8 cellular contexts compared by ENCODE assay signal in the genomic region with DNA sequence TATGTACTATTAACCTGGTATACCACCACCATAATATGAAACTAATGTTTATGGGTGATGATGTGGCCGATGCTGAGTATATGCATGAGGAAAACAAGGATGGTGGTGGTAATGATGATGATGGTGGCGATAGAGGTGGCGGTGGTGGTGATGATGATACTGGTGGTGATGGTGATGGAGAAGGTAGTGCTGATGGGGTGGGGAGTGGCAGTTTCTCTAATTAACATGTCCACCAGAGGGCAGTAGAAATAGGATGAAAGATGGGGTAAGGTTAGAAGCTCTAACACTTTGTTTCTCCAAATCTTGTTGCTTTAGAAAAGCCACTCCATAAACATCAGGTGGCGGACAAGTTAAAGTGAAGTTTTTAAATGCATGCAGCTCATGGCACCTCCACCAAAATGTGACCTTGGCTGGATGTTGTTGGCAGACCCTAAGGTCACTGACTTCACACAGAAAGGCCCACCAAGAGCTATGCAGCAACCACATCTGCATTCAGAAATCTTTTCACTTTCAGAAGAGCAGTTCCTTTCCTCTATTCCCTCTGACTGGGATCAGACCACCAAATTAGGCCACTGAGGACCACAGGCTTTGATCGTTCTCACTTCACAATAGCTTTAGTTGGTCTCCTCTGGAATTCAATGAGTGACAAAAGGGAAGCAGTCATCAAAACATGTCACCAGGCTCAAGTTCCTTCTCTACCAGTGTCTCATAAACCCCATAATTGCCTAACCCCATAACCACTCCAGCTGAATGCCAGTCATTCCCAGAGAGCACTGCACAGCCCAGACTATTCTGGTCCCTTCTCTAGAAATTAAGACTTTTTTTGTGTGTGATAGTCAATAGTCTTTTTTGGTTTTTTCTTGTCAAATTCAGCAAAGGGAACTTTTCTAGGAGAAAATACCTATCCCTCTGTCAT. TPM values are rescaled to one million over a fixed set of nuclear protein-coding genes. Genes with fewer than 3 reads are reported as not detected.
DNase-seq lines count a peak whose midpoint lies in the region; ATAC-seq and TF ChIP-seq lines count a peak whose summit lies in the region.

No MANE protein-coding gene starts in this region.

- H3K9me3 ChIP-seq in H9 (ENCODE audit: control insufficient read depth, low read depth, low read length) (no peaks in the 10 kb centered on the region), ovary (peaks cover 0 to 3% of the 10 kb centered on the region in 2 donors)

- no peak for TF ChIP-seq EP300 in ovary (IDR thresholded peaks at IDR 0.05)

- WGBS in H9 (ENCODE audit: extremely low coverage, insufficient read length, low lambda C conversion rate) = no CpG with 5 or more reads among the region's 5 CpGs
- 83 to 85% (median 83%) methylated on average over 5 of the region's 5 CpGs for WGBS in ovary, 3 donors

- H3K27ac ChIP-seq in H9 (ENCODE audit: insufficient read length, low read depth, low read length) (no peak overlapping the region), ovary (no peak overlapping the region)

- no peak overlapping the region for H2BK120ac ChIP-seq in H9 (ENCODE audit: low read depth, low read length, poor library complexity, severe bottlenecking)

- peak; percentile 72 for ATAC-seq in activated CD4-positive, alpha-beta T cell treated with anti-CD3 and anti-CD28 coated beads for 36 hours

- no peak overlapping the region for H3K9ac ChIP-seq in H9 (ENCODE audit: extremely low read depth, insufficient read length, low read length)

- no peak for TF ChIP-seq POLR2A in ovary (IDR thresholded peaks at IDR 0.05)

- no peaks in the 10 kb centered on the region for H3K36me3 ChIP-seq in ovary

- no peaks in the 10 kb centered on the region for H3K36me3 Mint-ChIP-seq in activated CD4-positive, alpha-beta T cell treated with anti-CD3 and anti-CD28 coated beads for 36 hours (ENCODE audit: low read depth)
- H3K36me3 Mint-ChIP-seq in H9 (ENCODE audit: insufficient read depth in 1 of 3, low read depth in 3 of 3) (no peaks in the 10 kb centered on the region), chondrocyte (ENCODE audit: low read depth) (no peaks in the 10 kb centered on the region), nephron (ENCODE audit: low read depth) (no peaks in the 10 kb centered on the region)
- no peaks in the 10 kb centered on the region for H3K36me3 Mint-ChIP-seq in activated CD4-positive, alpha-beta memory T cell treated with anti-CD3 and anti-CD28 coated beads, Interleukin-2, amount 10 ng/mL, durations not matched to agents 7 days and 5 days (ENCODE audit: low read depth)

- CTCF ChIA-PET in activated CD4-positive, alpha-beta T cell treated with anti-CD3 and anti-CD28 coated beads for 36 hours (lab: Charles Lee) = interaction anchor here (0.7 to 4.8 kb wide), 9 partner anchors 8 to 138 kb away, joined by 3 to 30 read pairs (median 6); no protein-coding TSS in a partner anchor
- CTCF ChIA-PET in activated CD4-positive, alpha-beta memory T cell treated with anti-CD3 and anti-CD28 coated beads, Interleukin-2, amount 10 ng/mL, durations not matched to agents 7 days and 5 days (lab: Charles Lee) = interaction anchor here (0.7 to 6.8 kb wide), 11 partner anchors 9 to 114 kb away, joined by 3 to 57 read pairs (median 3); no protein-coding TSS in a partner anchor

- H4K20me1 ChIP-seq in H9 (ENCODE audit: control insufficient read depth, insufficient read depth, insufficient read length) = no peaks in the 10 kb centered on the region

- no peak overlapping the region for H3K4me3 Mint-ChIP-seq in activated CD4-positive, alpha-beta T cell treated with anti-CD3 and anti-CD28 coated beads for 36 hours
- H3K4me3 Mint-ChIP-seq in H9 (no peak overlapping the region), chondrocyte (ENCODE audit: unreplicated experiment) (no peak overlapping the region), nephron (no peak overlapping the region)
- no peak overlapping the region for H3K4me3 Mint-ChIP-seq in activated CD4-positive, alpha-beta memory T cell treated with anti-CD3 and anti-CD28 coated beads, Interleukin-2, amount 10 ng/mL, durations not matched to agents 7 days and 5 days

- H2BK20ac ChIP-seq in H9 (ENCODE audit: low read depth, low read length, poor library complexity, severe bottlenecking) = no peak overlapping the region

- H4K8ac ChIP-seq in H9 (replicated peaks; ENCODE audit: insufficient read length, low read depth, low read length) = no peak overlapping the region

- no peaks in the 10 kb centered on the region for H3K9me3 Mint-ChIP-seq in activated CD4-positive, alpha-beta T cell treated with anti-CD3 and anti-CD28 coated beads for 36 hours (ENCODE audit: low read depth)
- H3K9me3 Mint-ChIP-seq in H9 (no peaks in the 10 kb centered on the region), chondrocyte (ENCODE audit: low read depth) (no peaks in the 10 kb centered on the region), nephron (no peaks in the 10 kb centered on the region)
- H3K9me3 Mint-ChIP-seq in activated CD4-positive, alpha-beta memory T cell treated with anti-CD3 and anti-CD28 coated beads, Interleukin-2, amount 10 ng/mL, durations not matched to agents 7 days and 5 days = no peaks in the 10 kb centered on the region

- H2BK5ac ChIP-seq in H9 (ENCODE audit: insufficient read length, low read length) = no peak overlapping the region

- peaks cover 14% of the 10 kb centered on the region for H3K4me1 Mint-ChIP-seq in activated CD4-positive, alpha-beta T cell treated with anti-CD3 and anti-CD28 coated beads for 36 hours
- H3K4me1 Mint-ChIP-seq in H9 (peaks cover 24% of the 10 kb centered on the region in 2 experiments), chondrocyte (ENCODE audit: low read depth) (peaks cover 14% of the 10 kb centered on the region), nephron (peaks cover 10% of the 10 kb centered on the region)
- H3K4me1 Mint-ChIP-seq in activated CD4-positive, alpha-beta memory T cell treated with anti-CD3 and anti-CD28 coated beads, Interleukin-2, amount 10 ng/mL, durations not matched to agents 7 days and 5 days = peaks cover 5% of the 10 kb centered on the region

- no peak overlapping the region for H3K4ac ChIP-seq in H9 (ENCODE audit: low read depth, low read length)

- H3K27ac Mint-ChIP-seq in activated CD4-positive, alpha-beta T cell treated with anti-CD3 and anti-CD28 coated beads for 36 hours = no peak overlapping the region
- H3K27ac Mint-ChIP-seq in H9 (no peak overlapping the region), chondrocyte (ENCODE audit: unreplicated experiment) (no peak overlapping the region), nephron (no peak overlapping the region)
- no peak overlapping the region for H3K27ac Mint-ChIP-seq in activated CD4-positive, alpha-beta memory T cell treated with anti-CD3 and anti-CD28 coated beads, Interleukin-2, amount 10 ng/mL, durations not matched to agents 7 days and 5 days

- no peak overlapping the region for H3K18ac ChIP-seq in H9 (ENCODE audit: insufficient read length, low read depth, low read length)

- H3K27me3 Mint-ChIP-seq in activated CD4-positive, alpha-beta T cell treated with anti-CD3 and anti-CD28 coated beads for 36 hours = peaks cover 44% of the 10 kb centered on the region
- H3K27me3 Mint-ChIP-seq in H9 (ENCODE audit: low read depth) = peaks cover 31% of the 10 kb centered on the region
- H3K27me3 Mint-ChIP-seq in chondrocyte (ENCODE audit: low read depth) = peaks cover 63% of the 10 kb centered on the region
- peaks cover 83% of the 10 kb centered on the region for H3K27me3 Mint-ChIP-seq in nephron (ENCODE audit: low read depth)
- H3K27me3 Mint-ChIP-seq in activated CD4-positive, alpha-beta memory T cell treated with anti-CD3 and anti-CD28 coated beads, Interleukin-2, amount 10 ng/mL, durations not matched to agents 7 days and 5 days = peaks cover 74% of the 10 kb centered on the region

- no peaks in the 10 kb centered on the region for H3K79me2 ChIP-seq in H9 (ENCODE audit: insufficient read depth, low read length)

- no peak overlapping the region for H4K5ac ChIP-seq in H9 (ENCODE audit: insufficient read length, low read depth, low read length)

- intact Hi-C loops in activated CD4-positive, alpha-beta T cell treated with anti-CD3 and anti-CD28 coated beads for 36 hours (cut with DNase I, micrococcal nuclease) = loop anchor here in 1 of 2 experiments (1.0 to 2.0 kb wide), 2 partner anchors 21 to 438 kb away; no protein-coding TSS in a partner anchor
- intact Hi-C loops in ovary (cut with DNase I) = no loop called here

- no peak overlapping the region for H2AK5ac ChIP-seq in H9 (ENCODE audit: insufficient read length, low read length)

- H3K27me3 ChIP-seq in H9 (ENCODE audit: insufficient read depth, low read length) (no peaks in the 10 kb centered on the region), ovary (no peaks in the 10 kb centered on the region)

- TF ChIP-seq CTCF in H9 (conservative IDR thresholded peaks at IDR 0.05) (peak; percentile 76), chondrocyte (IDR thresholded peaks at IDR 0.05) (peak; percentile 78), nephron (IDR thresholded peaks at IDR 0.05; ENCODE audit: unreplicated experiment in 3 of 3) (peak; percentile 27 to 46 (median 32)), ovary (IDR thresholded peaks at IDR 0.05) (no peak)

- no peak overlapping the region for H3T11ph ChIP-seq in H9 (ENCODE audit: low read length)

- no peak overlapping the region for H3K14ac ChIP-seq in H9 (ENCODE audit: insufficient read depth, low read length)

- no peak overlapping the region for H2AFZ ChIP-seq in H9 (ENCODE audit: low read length)

- no peaks in the 10 kb centered on the region for H3K79me1 ChIP-seq in H9 (ENCODE audit: insufficient read depth, low read depth, low read length, poor library complexity, severe bottlenecking)

- H3K56ac ChIP-seq in H9 (ENCODE audit: insufficient read length, low read depth, low read length) = no peak overlapping the region

- H2BK12ac ChIP-seq in H9 (ENCODE audit: insufficient read length, low read depth, low read length) = no peak overlapping the region

- no peaks in the 10 kb centered on the region for H3K4me1 ChIP-seq in H9 (ENCODE audit: insufficient read depth, low read length)
- H3K4me1 ChIP-seq in ovary (ENCODE audit: insufficient read depth) = no peaks in the 10 kb centered on the region

- no peak overlapping the region for H4K91ac ChIP-seq in H9 (ENCODE audit: insufficient read length, low read depth, low read length)

- POLR2A ChIA-PET in activated CD4-positive, alpha-beta T cell treated with anti-CD3 and anti-CD28 coated beads for 36 hours (lab: Charles Lee) = no interaction called here
- POLR2A ChIA-PET in activated CD4-positive, alpha-beta memory T cell treated with anti-CD3 and anti-CD28 coated beads, Interleukin-2, amount 10 ng/mL, durations not matched to agents 7 days and 5 days (lab: Charles Lee) = no interaction called here

- no peak overlapping the region for H3K4me3 ChIP-seq in ovary

- H2BK15ac ChIP-seq in H9 (ENCODE audit: low read depth, low read length) = no peak overlapping the region

- no peak overlapping the region for H3K4me2 ChIP-seq in H9 (ENCODE audit: insufficient read depth, insufficient read length, low read length)

- no peak for DNase-seq in activated CD4-positive, alpha-beta T cell treated with anti-CD3 and anti-CD28 coated beads for 36 hours
- no peak for DNase-seq in activated CD4-positive, alpha-beta T cell treated with anti-CD3 and anti-CD28 coated beads, Interleukin-2, amount 50 U/mL, for 4 hours
- no peak for DNase-seq in H9
- DNase-seq in NCI-H2171 (lab: John Stamatoyannopoulos, UW) = peak; percentile 12
- DNase-seq in chondrocyte (ENCODE audit: low spot score) = no peak
- DNase-seq in ovary = no peak
- DNase-seq in activated CD4-positive, alpha-beta memory T cell treated with anti-CD3 and anti-CD28 coated beads, Interleukin-2, amount 10 ng/mL, durations not matched to agents 7 days and 5 days = no peak

- peaks cover 16% of the 10 kb centered on the region for H3K23me2 ChIP-seq in H9 (ENCODE audit: insufficient read length, low read depth, low read length, poor library complexity, severe bottlenecking)

- no peak overlapping the region for H3K23ac ChIP-seq in H9 (ENCODE audit: insufficient read length, low read depth, low read length)

RNA-seq across cellular contexts. Expression of a gene that starts 7.5 kb away (rescaled TPM):
- total RNA-seq in activated CD4-positive, alpha-beta T cell treated with anti-CD3 and anti-CD28 coated beads for 36 hours = under 1 TPM; 0.57 to 0.98 TPM
- total RNA-seq in H9 (2021) = 91.4 and 92.7 TPM in 2 replicates
- total RNA-seq in chondrocyte = 11.1 to 15.4 TPM (median 13.4 TPM) in 3 replicates
- 1 to 10 TPM in 6 of 7 donors, not detected in 1; 2.1 to 5.7 (median 3.6) TPM for total RNA-seq in ovary
- 1 to 10 TPM in 1 of 2 donors, under 1 TPM in 1; 0.81 to 2.5 TPM for polyA plus RNA-seq in ovary
- total RNA-seq in activated CD4-positive, alpha-beta memory T cell treated with anti-CD3 and anti-CD28 coated beads, Interleukin-2, amount 10 ng/mL, durations not matched to agents 7 days and 5 days = not detected

Comparison
In these comparisons a context has a peak if more than half of its experiments do, and no peak if none do; other contexts are left out.
1. CTCF ChIP-seq: peak in H9 (single experiment), chondrocyte (single experiment) and nephron (3 of 3); none in ovary (0 of 3).